In the genomic region with DNA sequence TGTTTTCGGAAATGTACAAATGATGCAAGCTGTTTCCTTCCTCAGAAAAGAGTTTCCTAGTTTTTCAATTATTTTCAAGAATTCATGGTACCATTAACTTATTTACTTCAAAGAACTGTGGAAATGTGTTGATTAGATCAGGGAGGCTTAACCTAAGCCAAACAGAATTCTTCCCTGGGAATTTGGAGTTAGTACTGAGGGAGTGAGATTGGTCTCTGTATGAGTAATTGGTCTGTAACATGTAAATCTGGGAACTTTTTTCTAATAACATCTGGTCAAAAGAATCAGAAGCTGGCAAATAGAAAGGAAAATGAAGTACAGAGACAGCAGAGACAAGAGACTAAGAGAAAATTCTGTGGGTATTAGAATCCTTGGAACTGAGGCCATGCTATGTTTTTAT, we compare ENCODE assay signal across 8 cellular contexts.
"Had no signal": no experiment of that assay in that cellular context is flagged by ENCODE, and none has a peak within 500 bp of the region (broad histone marks: within the 10 kb centered on the region; RNA-seq: fewer than 3 reads in every experiment).

No MANE protein-coding gene starts in this region.

- H3K9ac ChIP-seq: neural progenitor cell had no signal

- H3K9me3 ChIP-seq: left lung, thyroid gland had no signal

- H3K36me3 ChIP-seq: left lung, neural progenitor cell, thyroid gland had no signal

- H3K4me2 ChIP-seq: neural progenitor cell had no signal

- ATAC-seq: left lung had no signal

- DNase-seq: activated effector memory CD4-positive, alpha-beta T cell treated with Interleukin-2 at 50 U/mL for 16 hours; activated T-cell treated with anti-CD3 and anti-CD28 coated beads, Interleukin-2, amount 50 U/mL, for 24 hours; anterior cingulate cortex; left lung; small intestine; SW 1271; thyroid gland had no signal

- H3K27me3 ChIP-seq: left lung, neural progenitor cell, thyroid gland had no signal

- H2AFZ ChIP-seq: neural progenitor cell had no signal

- H3K4me3 ChIP-seq: left lung, neural progenitor cell, thyroid gland had no signal

- H3K27ac ChIP-seq: neural progenitor cell had no signal
